ENCODE assay signal across 15 cellular contexts in the genomic region with DNA sequence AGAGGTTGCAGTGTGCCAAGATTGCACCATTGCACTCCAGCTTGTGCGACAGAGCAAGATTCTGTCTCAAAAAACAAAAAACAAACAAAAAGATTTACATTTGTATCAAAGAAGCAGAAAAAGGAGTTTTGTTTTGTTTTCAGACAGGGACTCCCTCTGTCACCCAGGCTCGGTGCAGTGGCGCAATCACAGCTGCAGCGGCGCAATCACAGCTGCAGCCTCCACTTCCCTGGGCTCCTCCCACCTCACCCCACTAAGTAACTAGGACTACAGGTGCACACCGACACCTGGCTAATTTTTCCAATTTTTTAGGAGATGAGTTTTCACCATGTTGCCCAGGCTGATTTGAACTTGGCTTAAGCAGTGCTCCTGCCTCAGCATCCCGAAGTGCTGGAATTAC. TPM values are rescaled to one million over a fixed set of nuclear protein-coding genes. Genes with fewer than 3 reads are reported as not detected.
DNase-seq lines count a peak whose midpoint lies in the region; ATAC-seq and TF ChIP-seq lines count a peak whose summit lies in the region.
"Had no signal": no experiment of that assay in that cellular context is flagged by ENCODE, and none has a peak within 500 bp of the region (broad histone marks: within the 10 kb centered on the region; RNA-seq: fewer than 3 reads in every experiment).

No MANE protein-coding gene starts in this region.

- intact Hi-C loops in MCF 10A (cut with micrococcal nuclease) (no loop called here), mammary epithelial cell (cut with micrococcal nuclease) (no loop called here), PC-9 (cut with micrococcal nuclease; ENCODE audit: unreplicated experiment) (loop anchor here (5.0 to 10.0 kb wide), 2 partner anchors 331 to 332 kb away; partner anchors contain the start of gene FAM185A), upper lobe of right lung (cut with DNase I) (no loop called here)

- DNase-seq in MCF 10A (ENCODE audit: unreplicated experiment) (peak; percentile 19), mammary epithelial cell (no peak), PC-9 (no peak), fibroblast of villous mesenchyme (ENCODE audit: low read depth) (peak; percentile 43), upper lobe of right lung (peak; percentile 70), NCI-H69 (lab: John Stamatoyannopoulos, UW) (no peak)
- DNase-seq: activated CD4-positive, alpha-beta T cell treated with anti-CD3 and anti-CD28 coated beads for 48 hours; mesendoderm; NCI-H1436 treated with DMSO at 0.1 percent for 48 hours; NCI-H446 had no signal

- no peaks in the 10 kb centered on the region for H3K27me3 Mint-ChIP-seq in MCF 10A (ENCODE audit: insufficient read depth, unreplicated experiment)
- H3K27me3 Mint-ChIP-seq: dendritic cell treated with granulocyte-macrophage colony-stimulating factor and Interleukin-4, amounts not matched to agents 40 ng/mL and 50 ng/mL, for 4 days had no signal

- H3K4me3 ChIP-seq in mammary epithelial cell (replicated peaks in 1 of 3; ENCODE audit: insufficient read depth in 1 of 3, low read depth in 2 of 3, low read length in 3 of 3) (no peak overlapping the region), PC-9 (no peak overlapping the region), fibroblast of villous mesenchyme (ENCODE audit: low read depth, low read length) (no peak overlapping the region), upper lobe of right lung (no peak overlapping the region)

- 94% methylated on average over 7 of the region's 7 CpGs for WGBS in mammary epithelial cell (ENCODE audit: low coverage, missing lambda C conversion rate)

- peaks cover 13% of the 10 kb centered on the region for H3K36me3 Mint-ChIP-seq in MCF 10A (ENCODE audit: insufficient read depth, unreplicated experiment)

- H3K9me2 ChIP-seq in PC-9 (ENCODE audit: insufficient read depth), result no peaks in the 10 kb centered on the region

- H3K27me3 ChIP-seq in mammary epithelial cell (ENCODE audit: insufficient read depth, low read length) (no peaks in the 10 kb centered on the region), PC-9 (ENCODE audit: insufficient read depth, low read depth) (no peaks in the 10 kb centered on the region), upper lobe of right lung (no peaks in the 10 kb centered on the region)

- H2AFZ ChIP-seq in mammary epithelial cell (ENCODE audit: low read depth, low read length), result no peak overlapping the region
- no peak overlapping the region for H2AFZ ChIP-seq in PC-9

- peaks cover 15% of the 10 kb centered on the region for H3K4me1 ChIP-seq in mammary epithelial cell (ENCODE audit: insufficient read depth, low read length)
- H3K4me1 ChIP-seq in PC-9 (replicated peaks; ENCODE audit: insufficient read depth), result peaks cover 26% of the 10 kb centered on the region
- peaks cover 23% of the 10 kb centered on the region for H3K4me1 ChIP-seq in upper lobe of right lung

- H3K9me3 ChIP-seq in mammary epithelial cell (replicated peaks; ENCODE audit: insufficient read depth, low read length) (no peaks in the 10 kb centered on the region), PC-9 (ENCODE audit: insufficient read depth, low read depth) (no peaks in the 10 kb centered on the region), upper lobe of right lung (no peaks in the 10 kb centered on the region)

- H3K4me3 Mint-ChIP-seq in MCF 10A (ENCODE audit: unreplicated experiment), result peak overlapping the region; percentile 83
- H3K4me3 Mint-ChIP-seq: dendritic cell treated with granulocyte-macrophage colony-stimulating factor and Interleukin-4, amounts not matched to agents 40 ng/mL and 50 ng/mL, for 4 days had no signal

- ATAC-seq in upper lobe of right lung (no peak), HG03342 (IDR thresholded peaks at IDR 0.05; ENCODE audit: unreplicated experiment) (no peak), GM21825 (IDR thresholded peaks at IDR 0.05; ENCODE audit: unreplicated experiment) (no peak)
- ATAC-seq: Panc1 had no signal

- H3K9ac ChIP-seq in mammary epithelial cell (ENCODE audit: insufficient read depth, low read length), result no peak overlapping the region

- peaks cover 2% of the 10 kb centered on the region for H3K36me3 ChIP-seq in mammary epithelial cell (ENCODE audit: insufficient read depth, low read length)
- no peaks in the 10 kb centered on the region for H3K36me3 ChIP-seq in PC-9 (ENCODE audit: low read depth)
- H3K36me3 ChIP-seq in upper lobe of right lung, result no peaks in the 10 kb centered on the region

- H3K27ac ChIP-seq in mammary epithelial cell (ENCODE audit: insufficient read depth, low read depth, low read length), result no peak overlapping the region
- H3K27ac ChIP-seq in PC-9, result no peak overlapping the region
- no peak overlapping the region for H3K27ac ChIP-seq in upper lobe of right lung

- POLR2A ChIA-PET in MCF 10A (lab: Yijun Ruan, JAX) (interaction anchor here (1.2 to 4.0 kb wide), 9 partner anchors 7 to 1937 kb away, joined by 3 to 45 read pairs (median 8); partner anchors contain the start of genes NAPEPLD and PSMC2), PC-9 (lab: Charles Lee; ENCODE audit: unreplicated experiment) (interaction anchor here (0.6 kb wide), 1 partner anchor 256 kb away, joined by 3 read pairs; no protein-coding TSS in a partner anchor)

- peaks cover 22% of the 10 kb centered on the region; the same call in 1 of the 2 replicates for H3F3A ChIP-seq in PC-9 (ENCODE audit: insufficient read depth, low read depth)

- peaks cover 11% of the 10 kb centered on the region for H3K4me1 Mint-ChIP-seq in MCF 10A (ENCODE audit: insufficient read depth, unreplicated experiment)

- H3K9me3 Mint-ChIP-seq in MCF 10A (ENCODE audit: unreplicated experiment), result no peaks in the 10 kb centered on the region
- H3K9me3 Mint-ChIP-seq: T-helper 1 cell treated with Interleukin-12 subunit alpha and Interleukin-12 subunit beta and Interleukin-4 antibody, amounts not matched to agents 30 μg/mL and 1 μg/mL, for 36 hours had no signal

- H3K79me2 ChIP-seq in mammary epithelial cell (ENCODE audit: insufficient read depth, low read length) (peaks cover 58% of the 10 kb centered on the region), PC-9 (ENCODE audit: low read depth) (peaks cover 54% of the 10 kb centered on the region)

- no peak overlapping the region for H3K4me2 ChIP-seq in mammary epithelial cell (ENCODE audit: insufficient read depth, low read depth, low read length)
- H3K4me2 ChIP-seq in PC-9, result peak overlapping the region; percentile 90

- dilution Hi-C loops in mammary epithelial cell (cut with HindIII; ENCODE audit: low sequenced_read_pairs), result no loop called here

- CTCF ChIA-PET in MCF 10A (lab: Yijun Ruan, JAX) (interaction anchor here (0.8 to 1.1 kb wide), 3 partner anchors 16 to 72 kb away, joined by 3 read pairs; no protein-coding TSS in a partner anchor), mammary epithelial cell (lab: Charles Lee; ENCODE audit: low non-redundant PET) (no interaction called here), PC-9 (lab: Charles Lee) (interaction anchor here (0.6 kb wide), 1 partner anchor 10 kb away, joined by 5 read pairs; no protein-coding TSS in a partner anchor)

- TF ChIP-seq CTCF in MCF 10A (IDR thresholded peaks at IDR 0.05; ENCODE audit: unreplicated experiment), result no peak
- TF ChIP-seq CTCF in mammary epithelial cell (conservative IDR thresholded peaks at IDR 0.05 in 1 of 2, IDR thresholded peaks at IDR 0.05 in 1 of 2; ENCODE audit: extremely low read depth in 1 of 2, insufficient read depth in 1 of 2, low read depth in 1 of 2, low read length in 2 of 2), result no peak
- TF ChIP-seq CTCF in PC-9 (conservative IDR thresholded peaks at IDR 0.05), result no peak
- TF ChIP-seq CTCF in fibroblast of villous mesenchyme (IDR thresholded peaks at IDR 0.05; ENCODE audit: insufficient read depth, low read depth, low read length), result no peak
- no peak for TF ChIP-seq CTCF in upper lobe of right lung (IDR thresholded peaks at IDR 0.05)

- in situ Hi-C loops in mammary epithelial cell (cut with MboI; ENCODE audit: low sequenced_read_pairs in 2 of 2), result no loop called here

- BruUV-seq in MCF 10A (replicated peaks; lab: Mats Ljungman, UMichigan) (no TSS peak), mammary epithelial cell (replicated peaks; lab: Mats Ljungman, UMichigan) (no TSS peak), PC-9 (replicated peaks; lab: Mats Ljungman, UMichigan) (no TSS peak)

- no peaks in the 10 kb centered on the region for H4K20me1 ChIP-seq in mammary epithelial cell (ENCODE audit: insufficient read depth, low read length)
- H4K20me1 ChIP-seq in PC-9 (ENCODE audit: insufficient read depth), result no peaks in the 10 kb centered on the region; the same call in 1 of the 2 replicates

- H3K27ac Mint-ChIP-seq in MCF 10A (ENCODE audit: low read depth, unreplicated experiment), result peak overlapping the region; percentile 91
- H3K27ac Mint-ChIP-seq: dendritic cell treated with granulocyte-macrophage colony-stimulating factor and Interleukin-4, amounts not matched to agents 40 ng/mL and 50 ng/mL, for 4 days; T-helper 1 cell treated with Interleukin-12 subunit alpha and Interleukin-12 subunit beta and Interleukin-4 antibody, amounts not matched to agents 30 μg/mL and 1 μg/mL, for 36 hours had no signal

RNA-seq across cellular contexts. Expression of gene ARMC10, which starts 1.8 kb away (rescaled TPM):
- total RNA-seq in MCF 10A (2022), result 43.4 and 52.0 TPM in 2 replicates
- 10 to 100 TPM; 44.2 to 52.7 TPM for total RNA-seq in mammary epithelial cell
- 26.6 TPM for polyA plus RNA-seq in mammary epithelial cell
- 13.3 TPM for polyA minus RNA-seq in mammary epithelial cell
- 53.3 and 66.0 TPM in 2 replicates for total RNA-seq in PC-9 (2021)
- 25.8 and 35.0 TPM in 2 replicates for total RNA-seq in fibroblast of villous mesenchyme
- total RNA-seq in upper lobe of right lung, result 33.3 TPM

RNA-seq across cellular contexts. Expression of gene FBXL13, which starts 2.2 kb away (rescaled TPM):
- total RNA-seq in MCF 10A (2022), result 0.35 and 0.74 TPM in 2 replicates
- total RNA-seq in mammary epithelial cell, result 1 to 10 TPM in 1 of 2 donors, under 1 TPM in 1; 0.78 to 1.3 TPM
- 0.18 TPM for polyA plus RNA-seq in mammary epithelial cell
- 16.2 TPM for polyA minus RNA-seq in mammary epithelial cell
- 10.4 and 19.4 TPM in 2 replicates for total RNA-seq in PC-9 (2021)
- 1.3 and 2.2 TPM in 2 replicates for total RNA-seq in fibroblast of villous mesenchyme
- 3.0 TPM for total RNA-seq in upper lobe of right lung

Comparison
In these comparisons a context has a peak if more than half of its experiments do, and no peak if none do; other contexts are left out.
1. DNase-seq: peak in MCF 10A (single experiment), fibroblast of villous mesenchyme (single experiment) and upper lobe of right lung (single experiment); none in mammary epithelial cell (single experiment), PC-9 (0 of 2) and NCI-H69 (single experiment).